7 cellular contexts compared by ENCODE assay signal in genomic region chr19:5681446-5682292, GRCh38. TPM values are rescaled to one million over a fixed set of nuclear protein-coding genes. Genes with fewer than 3 reads are reported as not detected.
DNase-seq lines count a peak whose midpoint lies in the region; ATAC-seq and TF ChIP-seq lines count a peak whose summit lies in the region.

No MANE protein-coding gene starts in this region.

- H3K4me3 Mint-ChIP-seq in HFFc6, result peak overlapping the region; percentile 85
- peak overlapping the region; percentile 88 for H3K4me3 Mint-ChIP-seq in activated T-helper 17 cell treated with anti-CD3 and anti-CD28 coated beads, Interleukin-2, amount 50 U/mL, for 72 hours
- peak overlapping the region; percentile 85 to 88 for H3K4me3 Mint-ChIP-seq in stimulated activated naive B cell treated with anti-CD40 and anti-IgM and Interleukin-4, amounts not matched to agents 10 μg/mL and 1 μg/mL and 100 μg/mL, for 72 hours

- DNase-seq in HFFc6 (no peak), UCSD-AML1 (lab: John Stamatoyannopoulos, UW; ENCODE audit: unreplicated experiment) (no peak), NCI-H69 (lab: John Stamatoyannopoulos, UW) (no peak), globus pallidus (ENCODE audit: low spot score) (no peak)
- no peak for DNase-seq in stimulated activated naive B cell treated with anti-CD40 and anti-IgM and Interleukin-4, amounts not matched to agents 10 μg/mL and 1 μg/mL and 100 μg/mL, for 72 hours

- TF ChIP-seq CTCF in HFFc6 (IDR thresholded peaks at IDR 0.05), result no peak

- peak overlapping the region; percentile 70; the same call in 1 of the 2 replicates for H3K27ac Mint-ChIP-seq in HFFc6
- peak overlapping the region; percentile 83 for H3K27ac Mint-ChIP-seq in activated T-helper 17 cell treated with anti-CD3 and anti-CD28 coated beads, Interleukin-2, amount 50 U/mL, for 72 hours
- H3K27ac Mint-ChIP-seq in stimulated activated naive B cell treated with anti-CD40 and anti-IgM and Interleukin-4, amounts not matched to agents 10 μg/mL and 1 μg/mL and 100 μg/mL, for 72 hours, result peak overlapping the region; percentile 74

- ATAC-seq in activated T-helper 17 cell treated with anti-CD3 and anti-CD28 coated beads, Interleukin-2, amount 50 U/mL, for 72 hours (replicated peaks), result no peak
- no peak for ATAC-seq in stimulated activated naive B cell treated with anti-CD40 and anti-IgM and Interleukin-4, amounts not matched to agents 10 μg/mL and 1 μg/mL and 100 μg/mL, for 72 hours (replicated peaks)

- no peaks in the 10 kb centered on the region for H3K9me3 Mint-ChIP-seq in HFFc6
- H3K9me3 Mint-ChIP-seq in activated T-helper 17 cell treated with anti-CD3 and anti-CD28 coated beads, Interleukin-2, amount 50 U/mL, for 72 hours, result peaks cover 4% of the 10 kb centered on the region
- peaks cover 2 to 4% of the 10 kb centered on the region in 2 donors for H3K9me3 Mint-ChIP-seq in stimulated activated naive B cell treated with anti-CD40 and anti-IgM and Interleukin-4, amounts not matched to agents 10 μg/mL and 1 μg/mL and 100 μg/mL, for 72 hours

- H3K27me3 Mint-ChIP-seq in HFFc6 (ENCODE audit: insufficient read depth), result peaks cover 14% of the 10 kb centered on the region
- H3K27me3 Mint-ChIP-seq in activated T-helper 17 cell treated with anti-CD3 and anti-CD28 coated beads, Interleukin-2, amount 50 U/mL, for 72 hours, result no peaks in the 10 kb centered on the region
- no peaks in the 10 kb centered on the region for H3K27me3 Mint-ChIP-seq in stimulated activated naive B cell treated with anti-CD40 and anti-IgM and Interleukin-4, amounts not matched to agents 10 μg/mL and 1 μg/mL and 100 μg/mL, for 72 hours

- peak overlapping the region; percentile 62; the same call in 1 of the 2 replicates for H3K9ac ChIP-seq in iPS-20b (ENCODE audit: low read depth, low read length)

- no peaks in the 10 kb centered on the region for H3K9me3 ChIP-seq in iPS-20b (ENCODE audit: insufficient read depth, low read depth, low read length)

- H3K27me3 ChIP-seq in iPS-20b (ENCODE audit: insufficient read depth, low read length), result no peaks in the 10 kb centered on the region

- no peaks in the 10 kb centered on the region for H3K36me3 Mint-ChIP-seq in HFFc6 (ENCODE audit: low read depth)
- peaks cover 7% of the 10 kb centered on the region for H3K36me3 Mint-ChIP-seq in activated T-helper 17 cell treated with anti-CD3 and anti-CD28 coated beads, Interleukin-2, amount 50 U/mL, for 72 hours (ENCODE audit: low read depth)
- peaks cover 9 to 13% of the 10 kb centered on the region in 2 donors for H3K36me3 Mint-ChIP-seq in stimulated activated naive B cell treated with anti-CD40 and anti-IgM and Interleukin-4, amounts not matched to agents 10 μg/mL and 1 μg/mL and 100 μg/mL, for 72 hours

- peaks cover 25% of the 10 kb centered on the region for H3K4me1 Mint-ChIP-seq in HFFc6 (ENCODE audit: low read depth)
- H3K4me1 Mint-ChIP-seq in activated T-helper 17 cell treated with anti-CD3 and anti-CD28 coated beads, Interleukin-2, amount 50 U/mL, for 72 hours, result peaks cover 18% of the 10 kb centered on the region
- peaks cover 23 to 30% of the 10 kb centered on the region in 2 donors for H3K4me1 Mint-ChIP-seq in stimulated activated naive B cell treated with anti-CD40 and anti-IgM and Interleukin-4, amounts not matched to agents 10 μg/mL and 1 μg/mL and 100 μg/mL, for 72 hours

- H3K4me1 ChIP-seq in iPS-20b (ENCODE audit: insufficient read depth, low read length), result no peaks in the 10 kb centered on the region; the same call in 1 of the 2 replicates

- no peak overlapping the region for H3K27ac ChIP-seq in iPS-20b (ENCODE audit: low read length)

- no peaks in the 10 kb centered on the region for H3K36me3 ChIP-seq in iPS-20b (ENCODE audit: insufficient read depth, low read depth, low read length)

- peak overlapping the region; percentile 94 for H3K4me3 ChIP-seq in iPS-20b (ENCODE audit: low read length)

RNA-seq across cellular contexts. Expression of gene HSD11B1L, which starts 0.8 kb away (rescaled TPM):
- total RNA-seq in HFFc6 (2021; fragmentation: NEBNext Ultra II Directional; extraction: Animal tissue kit (Norgen Biotek cat#: 25700)), result 1 to 10 TPM; 3.5 to 9.1 (median 4.5) TPM
- total RNA-seq in activated T-helper 17 cell treated with anti-CD3 and anti-CD28 coated beads, Interleukin-2, amount 50 U/mL, for 72 hours, result 1 to 10 TPM; 2.3 to 5.3 TPM

RNA-seq across cellular contexts. Expression of gene MICOS13, which starts 1.4 kb away (rescaled TPM):
- total RNA-seq in HFFc6 (2021; fragmentation: NEBNext Ultra II Directional; extraction: Animal tissue kit (Norgen Biotek cat#: 25700)), result 10 to 100 TPM; 77.9 to 91.6 (median 80.1) TPM
- total RNA-seq in activated T-helper 17 cell treated with anti-CD3 and anti-CD28 coated beads, Interleukin-2, amount 50 U/mL, for 72 hours, result 10 to 100 TPM; 29.5 to 38.7 TPM

RNA-seq across cellular contexts. Expression of gene RPL36, which starts 8.4 kb away (rescaled TPM):
- total RNA-seq in HFFc6 (2021; fragmentation: NEBNext Ultra II Directional; extraction: Animal tissue kit (Norgen Biotek cat#: 25700)), result 100 to 1,000 TPM; 712 to 903 (median 850) TPM
- total RNA-seq in activated T-helper 17 cell treated with anti-CD3 and anti-CD28 coated beads, Interleukin-2, amount 50 U/mL, for 72 hours, result 1,000 to 10,000 TPM in 1 of 2 donors, 100 to 1,000 TPM in 1; 860 to 1,029 TPM

RNA-seq across cellular contexts. Expression of gene LONP1, which starts 38.3 kb away (rescaled TPM):
- total RNA-seq in HFFc6 (2021; fragmentation: NEBNext Ultra II Directional; extraction: Animal tissue kit (Norgen Biotek cat#: 25700)), result 10 to 100 TPM; 67.9 to 86.0 (median 72.9) TPM
- total RNA-seq in activated T-helper 17 cell treated with anti-CD3 and anti-CD28 coated beads, Interleukin-2, amount 50 U/mL, for 72 hours, result 100 to 1,000 TPM; 291 to 376 TPM

RNA-seq across cellular contexts. Expression of gene CATSPERD, which starts 38.8 kb away (rescaled TPM):
- not detected for total RNA-seq in HFFc6 (2021; fragmentation: NEBNext Ultra II Directional; extraction: Animal tissue kit (Norgen Biotek cat#: 25700))
- not detected for total RNA-seq in activated T-helper 17 cell treated with anti-CD3 and anti-CD28 coated beads, Interleukin-2, amount 50 U/mL, for 72 hours
